36 cellular contexts compared by ENCODE assay signal in genomic region chr16:57952909-57953308, GRCh38. TPM values are rescaled to one million over a fixed set of nuclear protein-coding genes. Genes with fewer than 3 reads are reported as not detected.
"Had no signal": no experiment of that assay in that cellular context is flagged by ENCODE, and none has a peak within 500 bp of the region (broad histone marks: within the 10 kb centered on the region; RNA-seq: fewer than 3 reads in every experiment).

No MANE protein-coding gene starts in this region.

- H3K27me3 Mint-ChIP-seq: activated CD4-positive, alpha-beta memory T cell treated with anti-CD3 and anti-CD28 coated beads, Interleukin-2, amount 10 ng/mL, durations not matched to agents 7 days and 5 days; activated naive CD8-positive, alpha-beta T cell; activated naive CD8-positive, alpha-beta T cell treated with anti-CD3 and anti-CD28 coated beads, Interleukin-2, amount 50 U/mL, for 24 hours had no signal

- H3K9me3 Mint-ChIP-seq: activated CD4-positive, alpha-beta memory T cell treated with anti-CD3 and anti-CD28 coated beads, Interleukin-2, amount 10 ng/mL, durations not matched to agents 7 days and 5 days; activated naive CD4-positive, alpha-beta T cell treated with anti-CD3 and anti-CD28 coated beads, Interleukin-2, amount 10 ng/mL, durations not matched to agents 7 days and 5 days; activated naive CD8-positive, alpha-beta T cell treated with anti-CD3 and anti-CD28 coated beads, Interleukin-2, amount 50 U/mL, for 24 hours had no signal

- H3K4me1 Mint-ChIP-seq: activated CD4-positive, alpha-beta memory T cell treated with anti-CD3 and anti-CD28 coated beads, Interleukin-2, amount 10 ng/mL, durations not matched to agents 7 days and 5 days; activated CD8-positive, alpha-beta memory T cell treated with anti-CD3 and anti-CD28 coated beads, Interleukin-2, amount 10 ng/mL, durations not matched to agents 7 days and 5 days; activated naive CD4-positive, alpha-beta T cell treated with anti-CD3 and anti-CD28 coated beads, Interleukin-2, amount 10 ng/mL, durations not matched to agents 7 days and 5 days; activated naive CD8-positive, alpha-beta T cell treated with anti-CD3 and anti-CD28 coated beads, Interleukin-2, amount 50 U/mL, for 24 hours had no signal

- H3K36me3 ChIP-seq: brain microvascular endothelial cell, SJCRH30 had no signal

- H3K36me3 Mint-ChIP-seq: activated CD8-positive, alpha-beta memory T cell treated with anti-CD3 and anti-CD28 coated beads, Interleukin-2, amount 10 ng/mL, durations not matched to agents 7 days and 5 days; activated naive CD4-positive, alpha-beta T cell treated with anti-CD3 and anti-CD28 coated beads, Interleukin-2, amount 10 ng/mL, durations not matched to agents 7 days and 5 days; activated naive CD8-positive, alpha-beta T cell; WTC11 had no signal

- H3K27me3 ChIP-seq: brain microvascular endothelial cell had no signal

- H3K27ac Mint-ChIP-seq: activated CD4-positive, alpha-beta memory T cell treated with anti-CD3 and anti-CD28 coated beads, Interleukin-2, amount 10 ng/mL, durations not matched to agents 7 days and 5 days; activated CD8-positive, alpha-beta memory T cell treated with anti-CD3 and anti-CD28 coated beads, Interleukin-2, amount 10 ng/mL, durations not matched to agents 7 days and 5 days; activated naive CD4-positive, alpha-beta T cell treated with anti-CD3 and anti-CD28 coated beads, Interleukin-2, amount 10 ng/mL, durations not matched to agents 7 days and 5 days; activated naive CD8-positive, alpha-beta T cell; activated naive CD8-positive, alpha-beta T cell treated with anti-CD3 and anti-CD28 coated beads, Interleukin-2, amount 50 U/mL, for 24 hours; WTC11 had no signal

- ATAC-seq: activated CD4-positive, CD25-positive, alpha-beta regulatory T cell treated with anti-CD3 and anti-CD28 coated beads, Interleukin-2, amount 50 U/mL, for 24 hours; activated CD8-positive, alpha-beta memory T cell treated with anti-CD3 and anti-CD28 coated beads, Interleukin-2, amount 10 ng/mL, durations not matched to agents 7 days and 5 days; activated naive CD8-positive, alpha-beta T cell treated with anti-CD3 and anti-CD28 coated beads, Interleukin-2, amount 50 U/mL, for 24 hours; Panc1; WTC11 had no signal

- H3K27ac ChIP-seq: brain microvascular endothelial cell, SJCRH30, SK-N-MC had no signal

- H3K4me3 Mint-ChIP-seq: activated CD4-positive, alpha-beta memory T cell treated with anti-CD3 and anti-CD28 coated beads, Interleukin-2, amount 10 ng/mL, durations not matched to agents 7 days and 5 days; activated CD8-positive, alpha-beta memory T cell treated with anti-CD3 and anti-CD28 coated beads, Interleukin-2, amount 10 ng/mL, durations not matched to agents 7 days and 5 days; activated naive CD4-positive, alpha-beta T cell treated with anti-CD3 and anti-CD28 coated beads, Interleukin-2, amount 10 ng/mL, durations not matched to agents 7 days and 5 days; activated naive CD8-positive, alpha-beta T cell; activated naive CD8-positive, alpha-beta T cell treated with anti-CD3 and anti-CD28 coated beads, Interleukin-2, amount 50 U/mL, for 24 hours; WTC11 had no signal

- H3K9me3 ChIP-seq: SJCRH30 had no signal

- H3K4me1 ChIP-seq: SJCRH30 had no signal

- H3K4me3 ChIP-seq: SJCRH30, SK-N-MC had no signal

- DNase-seq: activated CD4-positive, alpha-beta memory T cell treated with anti-CD3 and anti-CD28 coated beads, Interleukin-2, amount 10 ng/mL, durations not matched to agents 7 days and 5 days; activated CD4-positive, alpha-beta T cell treated with anti-CD3 and anti-CD28 coated beads for 4 hours; activated CD4-positive, alpha-beta T cell treated with anti-CD3 and anti-CD28 coated beads, Interleukin-2, amount 50 U/mL, for 1 hour; activated CD8-positive, alpha-beta memory T cell treated with anti-CD3 and anti-CD28 coated beads for 24 hours; activated CD8-positive, alpha-beta memory T cell treated with anti-CD3 and anti-CD28 coated beads, Interleukin-2, amount 10 ng/mL, durations not matched to agents 7 days and 5 days; activated CD8-positive, alpha-beta memory T cell treated with anti-CD3 and anti-CD28 coated beads, Interleukin-2, amount 50 U/mL, for 48 hours; activated effector memory CD4-positive, alpha-beta T cell treated with Interleukin-2 at 50 U/mL for 16 hours; activated naive CD4-positive, alpha-beta T cell treated with anti-CD3 and anti-CD28 coated beads, Interleukin-2, amount 10 ng/mL, durations not matched to agents 7 days and 5 days; activated naive CD8-positive, alpha-beta T cell treated with anti-CD3 and anti-CD28 coated beads, Interleukin-2, amount 50 U/mL, for 24 hours; activated T-cell treated with anti-CD3 and anti-CD28 coated beads, Interleukin-2, amount 50 U/mL, for 48 hours; anterior cingulate cortex; brain microvascular endothelial cell; central memory CD4-positive, alpha-beta T cell; Karpas-422; NCI-H1105; NCI-H1417 treated with DMSO at 0.1 percent for 48 hours; NCI-H187 treated with DMSO at 0.1 percent for 48 hours; NCI-H2081; NCI-H2171 treated with DMSO at 0.1 percent for 48 hours; NCI-H2227 treated with DMSO at 0.1 percent for 48 hours; NCI-H446; NCI-H510A treated with DMSO at 0.1 percent for 48 hours; NCI-H526 treated with DMSO at 0.1 percent for 48 hours; NCI-H774; SHP77; SJCRH30; T1000 had no signal

RNA-seq across cellular contexts. Expression of gene CNGB1, which starts 18.0 kb away (rescaled TPM):
- total RNA-seq: activated CD4-positive, alpha-beta memory T cell treated with anti-CD3 and anti-CD28 coated beads, Interleukin-2, amount 10 ng/mL, durations not matched to agents 7 days and 5 days; activated CD8-positive, alpha-beta memory T cell treated with anti-CD3 and anti-CD28 coated beads, Interleukin-2, amount 10 ng/mL, durations not matched to agents 7 days and 5 days; MCF 10A; RPMI7951; SJCRH30; T-helper 1 cell treated with Interleukin-12 subunit alpha and Interleukin-12 subunit beta and Interleukin-4 antibody, amounts not matched to agents 30 ng/mL and 1 ng/mL, for 36 hours; T-helper 2 cell treated with Interferon-gamma antibody and Interleukin-4, amounts not matched to agents 100 ng/mL and 5 ng/mL, for 36 hours; WTC11 had no signal
